8 cellular contexts compared by ENCODE assay signal in the genomic region with DNA sequence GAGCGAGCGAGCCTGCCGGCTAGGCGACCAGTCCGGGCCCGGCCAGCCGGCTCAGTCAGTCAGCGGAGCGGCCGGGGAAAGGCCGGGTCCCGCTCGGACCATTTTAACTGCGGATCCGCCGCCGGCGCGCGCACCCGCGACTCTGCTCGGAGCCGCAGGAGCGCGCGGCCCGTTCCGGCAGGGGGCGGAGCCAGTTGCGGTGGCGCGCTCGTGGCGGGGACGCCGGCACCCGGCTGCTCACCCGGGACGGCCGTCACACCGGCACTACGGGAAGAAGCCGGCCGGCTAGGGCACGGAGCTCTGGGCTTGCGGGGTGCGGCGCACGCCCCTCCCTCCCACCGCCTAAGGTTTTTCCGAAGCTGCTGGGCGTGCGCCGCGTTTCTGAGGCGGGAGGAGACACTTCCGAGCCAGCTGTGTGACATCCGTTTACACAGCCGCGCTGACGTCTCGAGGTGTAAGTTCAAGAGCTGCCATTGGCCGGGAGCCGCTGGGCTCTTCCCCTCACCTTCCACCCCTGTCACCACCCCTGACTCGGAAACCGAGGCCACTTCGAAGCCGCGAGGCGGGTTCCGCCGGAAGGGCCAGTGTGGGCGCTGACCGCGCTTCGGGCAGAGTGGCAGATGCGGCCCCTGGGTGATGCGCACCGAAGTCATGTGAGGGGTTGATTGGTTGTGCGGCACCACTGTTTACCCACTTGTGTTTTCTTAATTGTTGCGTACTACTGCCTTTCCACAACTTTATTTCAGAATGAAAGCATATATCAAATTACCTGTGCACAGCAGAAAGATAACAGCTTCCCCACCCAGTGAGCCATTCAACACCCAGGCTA. TPM values are rescaled to one million over a fixed set of nuclear protein-coding genes. Genes with fewer than 3 reads are reported as not detected.
DNase-seq lines count a peak whose midpoint lies in the region; ATAC-seq and TF ChIP-seq lines count a peak whose summit lies in the region.

A gene (minus strand): TSS at position 144 of the 829 bp plus-strand sequence.

- peak within 1 kb of the TSS; percentile 93 for H3K4me2 ChIP-seq in GM23338

- no peaks in the 10 kb centered on the region for H3K9me2 ChIP-seq in GM23338 (ENCODE audit: insufficient read depth)

- H3K4me1 Mint-ChIP-seq in GM23338, result peaks cover 20% of the 10 kb centered on the region
- H3K4me1 Mint-ChIP-seq in natural killer cell treated with Interleukin-12 subunit alpha and Interleukin-12 subunit beta and Interleukin-15 and Interleukin-18, amount 100 ng/mL, for 72 hours (ENCODE audit: low read depth in 2 of 2), result peaks cover 19 to 25% of the 10 kb centered on the region in 2 donors
- H3K4me1 Mint-ChIP-seq in stimulated activated naive CD8-positive, alpha-beta T cell treated with anti-CD3 and anti-CD28 coated beads, Interleukin-15, Interleukin-2, amounts not matched to agents 100 ng/mL and 50 ng/mL, for 24 hours (ENCODE audit: low read depth), result peaks cover 43% of the 10 kb centered on the region

- H3F3A ChIP-seq in GM23338 (replicated peaks; ENCODE audit: low read depth), result no peaks in the 10 kb centered on the region

- no peak for TF ChIP-seq CTCF in GM23338 (conservative IDR thresholded peaks at IDR 0.05; ENCODE audit: low read depth in 2 of 2)
- TF ChIP-seq CTCF in RWPE2 (IDR thresholded peaks at IDR 0.05; ENCODE audit: poor library complexity, severe bottlenecking), result no peak
- no peak for TF ChIP-seq CTCF in fibroblast of pulmonary artery (IDR thresholded peaks at IDR 0.05; ENCODE audit: low read length, missing control alignments)

- H3K27me3 Mint-ChIP-seq in GM23338 (ENCODE audit: insufficient read depth, low read depth, poor library complexity), result peaks cover 5% of the 10 kb centered on the region
- H3K27me3 Mint-ChIP-seq in natural killer cell treated with Interleukin-12 subunit alpha and Interleukin-12 subunit beta and Interleukin-15 and Interleukin-18, amount 100 ng/mL, for 72 hours, result no peaks in the 10 kb centered on the region
- H3K27me3 Mint-ChIP-seq in stimulated activated naive CD8-positive, alpha-beta T cell treated with anti-CD3 and anti-CD28 coated beads, Interleukin-15, Interleukin-2, amounts not matched to agents 100 ng/mL and 50 ng/mL, for 24 hours, result no peaks in the 10 kb centered on the region

- H3K4me3 ChIP-seq in GM23338 (peak within 1 kb of the TSS; percentile 59), RWPE2 (ENCODE audit: severe bottlenecking) (peak within 1 kb of the TSS; percentile 66), fibroblast of pulmonary artery (replicated peaks; ENCODE audit: low read depth, low read length) (peak within 1 kb of the TSS; percentile 74)

- H3K4me1 ChIP-seq in GM23338 (ENCODE audit: insufficient read depth), result peaks cover 19% of the 10 kb centered on the region
- peaks cover 3% of the 10 kb centered on the region for H3K4me1 ChIP-seq in RWPE2 (ENCODE audit: insufficient read depth, poor library complexity, severe bottlenecking)

- H2AFZ ChIP-seq in GM23338, result peak within 1 kb of the TSS; percentile 54

- no peaks in the 10 kb centered on the region for H3K9me3 ChIP-seq in RWPE2 (ENCODE audit: severe bottlenecking)

- H3K27ac Mint-ChIP-seq in GM23338, result peak within 1 kb of the TSS; percentile 37
- H3K27ac Mint-ChIP-seq in natural killer cell treated with Interleukin-12 subunit alpha and Interleukin-12 subunit beta and Interleukin-15 and Interleukin-18, amount 100 ng/mL, for 72 hours, result peak within 1 kb of the TSS; percentile 88 to 90
- H3K27ac Mint-ChIP-seq in stimulated activated naive CD8-positive, alpha-beta T cell treated with anti-CD3 and anti-CD28 coated beads, Interleukin-15, Interleukin-2, amounts not matched to agents 100 ng/mL and 50 ng/mL, for 24 hours, result peak within 1 kb of the TSS; percentile 91

- H3K27me3 ChIP-seq in GM23338 (ENCODE audit: insufficient read depth) (no peaks in the 10 kb centered on the region), RWPE2 (ENCODE audit: insufficient read depth, poor library complexity, severe bottlenecking) (no peaks in the 10 kb centered on the region)

- H3K36me3 Mint-ChIP-seq in GM23338 (ENCODE audit: low read depth), result no peaks in the 10 kb centered on the region
- H3K36me3 Mint-ChIP-seq in natural killer cell treated with Interleukin-12 subunit alpha and Interleukin-12 subunit beta and Interleukin-15 and Interleukin-18, amount 100 ng/mL, for 72 hours, result peaks cover 3% of the 10 kb centered on the region
- H3K36me3 Mint-ChIP-seq in stimulated activated naive CD8-positive, alpha-beta T cell treated with anti-CD3 and anti-CD28 coated beads, Interleukin-15, Interleukin-2, amounts not matched to agents 100 ng/mL and 50 ng/mL, for 24 hours (ENCODE audit: low read depth), result peaks cover 10% of the 10 kb centered on the region

- peak within 1 kb of the TSS; percentile 80 for H3K4me3 Mint-ChIP-seq in GM23338
- H3K4me3 Mint-ChIP-seq in natural killer cell treated with Interleukin-12 subunit alpha and Interleukin-12 subunit beta and Interleukin-15 and Interleukin-18, amount 100 ng/mL, for 72 hours, result peak within 1 kb of the TSS; percentile 85
- H3K4me3 Mint-ChIP-seq in stimulated activated naive CD8-positive, alpha-beta T cell treated with anti-CD3 and anti-CD28 coated beads, Interleukin-15, Interleukin-2, amounts not matched to agents 100 ng/mL and 50 ng/mL, for 24 hours, result peak within 1 kb of the TSS; percentile 83

- no peaks in the 10 kb centered on the region for H3K36me3 ChIP-seq in GM23338 (ENCODE audit: insufficient read depth)
- H3K36me3 ChIP-seq in RWPE2 (ENCODE audit: low read depth), result no peaks in the 10 kb centered on the region

- H3K9me3 Mint-ChIP-seq in GM23338, result no peaks in the 10 kb centered on the region
- H3K9me3 Mint-ChIP-seq in natural killer cell treated with Interleukin-12 subunit alpha and Interleukin-12 subunit beta and Interleukin-15 and Interleukin-18, amount 100 ng/mL, for 72 hours, result peaks cover 2% of the 10 kb centered on the region
- H3K9me3 Mint-ChIP-seq in stimulated activated naive CD8-positive, alpha-beta T cell treated with anti-CD3 and anti-CD28 coated beads, Interleukin-15, Interleukin-2, amounts not matched to agents 100 ng/mL and 50 ng/mL, for 24 hours, result peaks cover 3% of the 10 kb centered on the region

- H3K79me2 ChIP-seq in GM23338 (replicated peaks; ENCODE audit: insufficient read depth), result peaks cover 20% of the 10 kb centered on the region

- H3K27ac ChIP-seq in GM23338 (ENCODE audit: low read depth) (peak within 1 kb of the TSS; percentile 85), RWPE2 (ENCODE audit: poor library complexity, severe bottlenecking) (peak within 1 kb of the TSS; percentile 89)

- DNase-seq in Daoy (ENCODE audit: low read depth) (peak; percentile 95), GM23338 (ENCODE audit: low spot score) (peak; percentile 98), LHCN-M2 (ENCODE audit: low read depth) (peak; percentile 95), RWPE2 (ENCODE audit: low spot score) (peak; percentile 94), fibroblast of pulmonary artery (ENCODE audit: low read depth) (peak; percentile 95)
- peak; percentile 80 for DNase-seq in activated T-helper 9 cell treated with anti-CD3 and anti-CD28 coated beads, Interleukin-2, amount 50 U/mL, for 16 hours (ENCODE audit: low read depth)
- DNase-seq in natural killer cell treated with Interleukin-12 subunit alpha and Interleukin-12 subunit beta and Interleukin-15 and Interleukin-18, amount 100 ng/mL, for 72 hours (ENCODE audit: low spot score), result peak; percentile 95

- ATAC-seq in GM23338, result peak; percentile 78
- peak; percentile 67 for ATAC-seq in RWPE2 (ENCODE audit: low read depth)
- ATAC-seq in natural killer cell treated with Interleukin-12 subunit alpha and Interleukin-12 subunit beta and Interleukin-15 and Interleukin-18, amount 100 ng/mL, for 72 hours, result peak; percentile 88 to 92

- no peaks in the 10 kb centered on the region for H4K20me1 ChIP-seq in GM23338 (replicated peaks; ENCODE audit: insufficient read depth)

TF ChIP-seq in GM23338, 12 proteins besides CTCF, POLR2A, EP300 and RAD21:
- TF ChIP-seq JUNB (IDR thresholded peaks at IDR 0.05; ENCODE audit: unreplicated experiment) (no peak), CREB1 (CRISPR knock-in tag; IDR thresholded peaks at IDR 0.05; ENCODE audit: low read depth) (peak; percentile 85), POLR2AphosphoS5 (IDR thresholded peaks at IDR 0.05; ENCODE audit: low read depth) (peak; percentile 69; the same call in 1 of the 2 replicates), ZNF331 (CRISPR knock-in tag; IDR thresholded peaks at IDR 0.05; ENCODE audit: low read depth) (no peak)

RNA-seq across cellular contexts. Expression of the gene that starts here (rescaled TPM):
- total RNA-seq in Daoy (2014; rRNA removed; shearing (Covaris generic)), result 5.4 and 7.8 TPM in 2 replicates
- total RNA-seq in GM23338 (2014; rRNA removed; shearing (Covaris generic)), result 2.1 and 2.7 TPM in 2 replicates
- 1.9 and 2.0 TPM in 2 replicates for polyA plus RNA-seq in GM23338 (2016; fragmentation: Nextera tagmentation; extraction: Ambion mirVana)
- 17.4 and 23.4 TPM in 2 replicates for total RNA-seq in LHCN-M2 (2014; rRNA removed)
- 6.0 TPM for polyA plus RNA-seq in LHCN-M2 (2012)
- 10 to 100 TPM; 11.5 to 14.1 TPM for total RNA-seq in natural killer cell treated with Interleukin-12 subunit alpha and Interleukin-12 subunit beta and Interleukin-15 and Interleukin-18, amount 100 ng/mL, for 72 hours

Comparison
In these comparisons a context has a peak if more than half of its experiments do, and no peak if none do; other contexts are left out.
1. Peak in every context shown above with its lines: DNase-seq, ATAC-seq, H3K4me3 ChIP-seq and H3K27ac ChIP-seq.
2. H3K27ac Mint-ChIP-seq: peak in every context shown above with its lines; median percentile 91 in stimulated activated naive CD8-positive, alpha-beta T cell treated with anti-CD3 and anti-CD28 coated beads, Interleukin-15, Interleukin-2, amounts not matched to agents 100 ng/mL and 50 ng/mL, for 24 hours; 89 in natural killer cell treated with Interleukin-12 subunit alpha and Interleukin-12 subunit beta and Interleukin-15 and Interleukin-18, amount 100 ng/mL, for 72 hours; 37 in GM23338.